Comparison of ENCODE assay signal across 26 cellular contexts in genomic region chr11:71255323-71255722, GRCh38. TPM values are rescaled to one million over a fixed set of nuclear protein-coding genes. Genes with fewer than 3 reads are reported as not detected.
DNase-seq lines count a peak whose midpoint lies in the region; ATAC-seq, FAIRE-seq and TF ChIP-seq lines count a peak whose summit lies in the region.
"Had no signal": no experiment of that assay in that cellular context is flagged by ENCODE, and none has a peak within 500 bp of the region (broad histone marks: within the 10 kb centered on the region; RNA-seq: fewer than 3 reads in every experiment).

No MANE protein-coding gene starts in this region.

- H3K9me3 Mint-ChIP-seq in nephron (peaks cover 5% of the 10 kb centered on the region), progenitor cell of endocrine pancreas (ENCODE audit: low read depth) (peaks cover 4% of the 10 kb centered on the region)
- H3K9me3 Mint-ChIP-seq: activated CD4-positive, alpha-beta T cell treated with anti-CD3 and anti-CD28 coated beads, Interleukin-2, amount 10 ng/mL, durations not matched to agents 7 days and 5 days had no signal

- 84% methylated on average over 5 of the region's 5 CpGs for WGBS in A549 (ENCODE audit: missing lambda C conversion rate)

- CTCF ChIA-PET in A549 (lab: Yijun Ruan, JAX) = interaction anchor here (1.1 kb wide), 1 partner anchor 117 kb away, joined by 3 read pairs; no protein-coding TSS in a partner anchor

- no peak for DNase-seq in A549 (ENCODE audit: low read depth in 1 of 2, low spot score in 1 of 2)
- peak; percentile 40 for DNase-seq in DMS79 (lab: John Stamatoyannopoulos, UW)
- peak; percentile 41 for DNase-seq in epithelial cell of esophagus (ENCODE audit: low read depth)
- no peak for DNase-seq in left ventricle myocardium superior
- DNase-seq in NCI-H345 (lab: John Stamatoyannopoulos, UW) = no peak
- no peak for DNase-seq in progenitor cell of endocrine pancreas (ENCODE audit: low spot score, unreplicated experiment)
- DNase-seq: activated CD4-positive, alpha-beta T cell treated with anti-CD3 and anti-CD28 coated beads, Interleukin-2, amount 10 ng/mL, durations not matched to agents 7 days and 5 days; activated naive CD4-positive, alpha-beta T cell treated with anti-CD3 and anti-CD28 coated beads for 36 hours; activated T-cell treated with anti-CD3 and anti-CD28 coated beads, Interleukin-2, amount 50 U/mL, for 72 hours; brain microvascular endothelial cell; KBM-7; MG63; NCI-H1105 treated with DMSO at 0.1 percent for 48 hours; NCI-H2107; NCI-H524 treated with DMSO at 0.1 percent for 48 hours; SHP77; stimulated activated CD4-positive, alpha-beta T cell treated with anti-CD3 and anti-CD28 coated beads, Interleukin-2, amount 100 ng/mL, for 24 hours had no signal

- no peak for FAIRE-seq in A549 (lab: Jason Lieb, UNC)
- FAIRE-seq: HTR-8/SVneo had no signal

- no peaks in the 10 kb centered on the region for H3K36me3 Mint-ChIP-seq in nephron (ENCODE audit: low read depth)
- H3K36me3 Mint-ChIP-seq in progenitor cell of endocrine pancreas (ENCODE audit: insufficient read depth) = peaks cover 3% of the 10 kb centered on the region
- H3K36me3 Mint-ChIP-seq: memory B cell, type B pancreatic cell had no signal

- intact Hi-C loops in left ventricle myocardium superior (cut with micrococcal nuclease) = no loop called here

- H3K4me1 Mint-ChIP-seq in nephron = peaks cover 9% of the 10 kb centered on the region
- peaks cover 33% of the 10 kb centered on the region for H3K4me1 Mint-ChIP-seq in progenitor cell of endocrine pancreas (ENCODE audit: low read depth)

- H3K4me3 ChIP-seq in A549 (no peak overlapping the region), epithelial cell of esophagus (ENCODE audit: low read length) (no peak overlapping the region)
- H3K4me3 ChIP-seq: BLaER1 treated with 17β-estradiol and CSF1 and Interleukin-3, amounts not matched to agents 10 nM and 100 nM; MG63; smooth muscle cell had no signal

- H3K27me3 Mint-ChIP-seq in nephron (ENCODE audit: low read depth) = peaks cover 68% of the 10 kb centered on the region
- H3K27me3 Mint-ChIP-seq in progenitor cell of endocrine pancreas = no peaks in the 10 kb centered on the region

- H3K27ac ChIP-seq in A549 = peak overlapping the region; percentile 99; a peak in 4 of 6 replicates
- H3K27ac ChIP-seq: BLaER1 treated with 17β-estradiol and CSF1 and Interleukin-3, amounts not matched to agents 10 nM and 100 nM; brain microvascular endothelial cell had no signal

- TF ChIP-seq EP300 in A549 (IDR thresholded peaks at IDR 0.05) = no peak

- no peak for TF ChIP-seq RAD21 in A549 (conservative IDR thresholded peaks at IDR 0.05 in 1 of 2, IDR thresholded peaks at IDR 0.05 in 1 of 2)

- POLR2A ChIA-PET in A549 (lab: Yijun Ruan, JAX) = no interaction called here

- ATAC-seq in A549 (no peak), left ventricle myocardium superior (no peak)
- ATAC-seq: activated T-cell treated with anti-CD3 and anti-CD28 coated beads, Interleukin-2, amount 50 U/mL, for 72 hours; HCT116; Panc1 had no signal

- TF ChIP-seq CTCF in A549 (IDR thresholded peaks at IDR 0.05) (no peak), epithelial cell of esophagus (IDR thresholded peaks at IDR 0.05; ENCODE audit: insufficient read depth, low read depth, low read length, missing control alignments) (no peak), nephron (IDR thresholded peaks at IDR 0.05; ENCODE audit: unreplicated experiment in 3 of 3) (no peak), progenitor cell of endocrine pancreas (IDR thresholded peaks at IDR 0.05; ENCODE audit: unreplicated experiment) (no peak)

- no peak for TF ChIP-seq POLR2A in A549 (IDR thresholded peaks at IDR 0.05; ENCODE audit: low read length)

- H3K4me1 ChIP-seq in A549 = peaks cover 22% of the 10 kb centered on the region

- peak overlapping the region in 2 of 3 experiments; percentile 76 to 96 for H3K27ac Mint-ChIP-seq in nephron
- H3K27ac Mint-ChIP-seq in progenitor cell of endocrine pancreas = no peak overlapping the region
- H3K27ac Mint-ChIP-seq: activated CD4-positive, alpha-beta T cell treated with anti-CD3 and anti-CD28 coated beads, Interleukin-2, amount 10 ng/mL, durations not matched to agents 7 days and 5 days; activated naive CD4-positive, alpha-beta T cell treated with anti-CD3 and anti-CD28 coated beads for 36 hours; activated T-cell treated with anti-CD3 and anti-CD28 coated beads, Interleukin-2, amount 50 U/mL, for 72 hours; memory B cell; T-helper 2 cell treated with Interferon-gamma antibody and Interleukin-4, amounts not matched to agents 5 μg/mL and 100 μg/mL, for 36 hours; type B pancreatic cell had no signal

- peaks cover 16% of the 10 kb centered on the region for H3K9me3 ChIP-seq in A549

- H3K4me2 ChIP-seq in A549 = no peak overlapping the region
- H3K4me2 ChIP-seq: BLaER1 treated with 17β-estradiol and CSF1 and Interleukin-3, amounts not matched to agents 10 nM and 100 nM; smooth muscle cell had no signal

- H3K4me3 Mint-ChIP-seq in nephron (peak overlapping the region in 1 of 3 experiments; percentile 54), progenitor cell of endocrine pancreas (ENCODE audit: low read depth) (no peak overlapping the region)
- H3K4me3 Mint-ChIP-seq: activated CD4-positive, alpha-beta T cell treated with anti-CD3 and anti-CD28 coated beads, Interleukin-2, amount 10 ng/mL, durations not matched to agents 7 days and 5 days; activated naive CD4-positive, alpha-beta T cell treated with anti-CD3 and anti-CD28 coated beads for 36 hours; activated T-cell treated with anti-CD3 and anti-CD28 coated beads, Interleukin-2, amount 50 U/mL, for 72 hours; memory B cell; T-helper 2 cell treated with Interferon-gamma antibody and Interleukin-4, amounts not matched to agents 5 μg/mL and 100 μg/mL, for 36 hours had no signal

TF ChIP-seq in A549, 52 proteins besides CTCF, POLR2A, EP300 and RAD21:
- TF ChIP-seq KDM5A (IDR thresholded peaks at IDR 0.05) (no peak), TFCP2L1 (CRISPR knock-in tag; IDR thresholded peaks at IDR 0.05) (no peak), RNF2 (IDR thresholded peaks at IDR 0.05; ENCODE audit: borderline replicate concordance, low read depth) (no peak), BHLHE40 (IDR thresholded peaks at IDR 0.05; ENCODE audit: low read depth, low read length) (no peak), MYC (IDR thresholded peaks at IDR 0.05; ENCODE audit: borderline replicate concordance, low read length) (no peak), USF2 (IDR thresholded peaks at IDR 0.05) (no peak), RCOR1 (IDR thresholded peaks at IDR 0.05; ENCODE audit: low read depth, low read length) (no peak), RARB (CRISPR knock-in tag; IDR thresholded peaks at IDR 0.05) (no peak)

RNA-seq across cellular contexts. Expression of gene SHANK2, which starts 2.9 kb away (rescaled TPM):
- 7.6 and 15.6 TPM in 2 replicates for polyA plus RNA-seq in A549 (2011; rRNA removed)
- polyA plus RNA-seq in A549 (2012; cell fraction: cytosol; rRNA removed) = 5.3 and 7.5 TPM in 2 replicates
- polyA plus RNA-seq in A549 (2012; cell fraction: nucleus; rRNA removed) = 21.6 and 25.7 TPM in 2 replicates
- polyA plus RNA-seq in A549 (2017; fragmentation: RNase III; extraction: RNeasy Plus Mini Kit Qiagen cat#74134 plus additional on column Dnase treatment) = 4.7 to 6.7 TPM (median 5.3 TPM) in 3 replicates
- 35.9 and 36.4 TPM in 2 replicates for polyA minus RNA-seq in A549 (2011; rRNA and poly(A)+ RNA removed)
- 0.32 TPM for total RNA-seq in left ventricle myocardium superior
- total RNA-seq in progenitor cell of endocrine pancreas = 97.8 and 104 TPM in 2 replicates
- total RNA-seq: activated CD4-positive, alpha-beta T cell treated with anti-CD3 and anti-CD28 coated beads, Interleukin-2, amount 10 ng/mL, durations not matched to agents 7 days and 5 days; activated naive CD4-positive, alpha-beta T cell treated with anti-CD3 and anti-CD28 coated beads for 36 hours had no signal

Comparison
In these comparisons a context has a peak if more than half of its experiments do, and no peak if none do; other contexts are left out.
1. DNase-seq: peak in DMS79 (single experiment) and epithelial cell of esophagus (single experiment); none in A549 (0 of 2), left ventricle myocardium superior (single experiment), NCI-H345 (single experiment) and progenitor cell of endocrine pancreas (single experiment).
2. RNA of gene SHANK2, which starts 2.9 kb away (total RNA-seq): 97.8 to 104 TPM in progenitor cell of endocrine pancreas; 0.32 TPM in left ventricle myocardium superior (single experiment); every median in the first group is over 10 times any median in the second.